ENCODE assay signal across 27 cellular contexts in genomic region chr1:55279627-55280026, GRCh38.
"Had no signal": no experiment of that assay in that cellular context is flagged by ENCODE, and none has a peak within 500 bp of the region (broad histone marks: within the 10 kb centered on the region; RNA-seq: fewer than 3 reads in every experiment).

No MANE protein-coding gene starts in this region.

- DNase-seq: stimulated activated CD4-positive, alpha-beta T cell treated with anti-CD3 and anti-CD28 coated beads, Interleukin-2, amount 100 ng/mL, for 48 hours; stimulated activated CD4-positive, alpha-beta T cell treated with anti-CD3 and anti-CD28 coated beads, Interleukin-4, amount 100 ng/mL, for 1 hour; stimulated activated CD4-positive, alpha-beta T cell treated with anti-CD3 and anti-CD28 coated beads, Interleukin-4, amount 100 ng/mL, for 24 hours; stimulated activated CD4-positive, alpha-beta T cell treated with anti-CD3 and anti-CD28 coated beads, Interleukin-4, amount 100 ng/mL, for 4 hours; stimulated activated CD8-positive, alpha-beta memory T cell treated with anti-CD3 and anti-CD28 coated beads, Interleukin-4, amount 100 ng/mL, for 48 hours; stimulated activated naive B cell treated with anti-CD40 and anti-IgM and Interleukin-4, amounts not matched to agents 10 μg/mL and 1 μg/mL and 100 μg/mL, for 72 hours; stimulated activated naive CD4-positive, alpha-beta T cell; stimulated activated naive CD4-positive, alpha-beta T cell treated with Interleukin-2 at 50 U/mL for 16 hours; stimulated activated naive CD8-positive, alpha-beta T cell treated with anti-CD3 and anti-CD28 coated beads, Interleukin-15, amount 100 ng/mL, for 72 hours; stimulated activated naive CD8-positive, alpha-beta T cell treated with anti-CD3 and anti-CD28 coated beads, Interleukin-15, Interleukin-2, amounts not matched to agents 100 U/mL and 50 U/mL, for 24 hours; stomach; substantia nigra; testis; thyroid gland; tibial artery; transverse colon; trophoblast cell; upper lobe of left lung; upper lobe of right lung; uterus had no signal

- H3K4me1 ChIP-seq: testis, thyroid gland, upper lobe of right lung, uterus had no signal

- H3K9me3 ChIP-seq: stomach, suprapubic skin, testis, thoracic aorta, thyroid gland, tibial artery, tibial nerve, transverse colon, upper lobe of left lung, upper lobe of right lung, uterus, vagina had no signal

- H3K36me3 ChIP-seq: stomach, suprapubic skin, thoracic aorta, thyroid gland, tibial artery, tibial nerve, transverse colon, upper lobe of left lung, upper lobe of right lung, uterus, vagina had no signal

- H3K27ac ChIP-seq: stomach, suprapubic skin, testis, thoracic aorta, thyroid gland, tibial artery, tibial nerve, transverse colon, upper lobe of left lung, upper lobe of right lung, uterus, vagina had no signal

- H3K4me3 ChIP-seq: stomach, suprapubic skin, testis, thoracic aorta, thyroid gland, tibial artery, tibial nerve, transverse colon, upper lobe of left lung, upper lobe of right lung, uterus, vagina had no signal

- H3K27me3 ChIP-seq: stomach, suprapubic skin, testis, thyroid gland, tibial artery, tibial nerve, transverse colon, upper lobe of left lung, upper lobe of right lung, uterus, vagina had no signal

- FAIRE-seq: urothelium cell line had no signal

- ATAC-seq: stimulated activated effector memory CD8-positive, alpha-beta T cell treated with anti-CD3 and anti-CD28 coated beads, Interleukin-12 subunit alpha, Interleukin-12 subunit beta, amount 100 ng/mL, for 72 hours; stimulated activated memory B cell treated with anti-CD40 and anti-IgM and Interleukin-4, amounts not matched to agents 10 μg/mL and 1 μg/mL and 100 μg/mL, for 72 hours; stimulated activated naive B cell treated with anti-CD40 and anti-IgM and Interleukin-4, amounts not matched to agents 10 μg/mL and 1 μg/mL and 100 μg/mL, for 72 hours; stimulated activated naive CD8-positive, alpha-beta T cell treated with anti-CD3 and anti-CD28 coated beads, Interleukin-15, amount 100 ng/mL, for 72 hours; stimulated activated naive CD8-positive, alpha-beta T cell treated with anti-CD3 and anti-CD28 coated beads, Interleukin-15, Interleukin-2, amounts not matched to agents 100 U/mL and 50 U/mL, for 24 hours; upper lobe of right lung had no signal
